ENCODE assay signal across 1 cellular context in genomic region chr4:157043131-157043530, GRCh38.
TF ChIP-seq lines count a peak whose summit lies in the region.

No MANE protein-coding gene starts in this region.

TF ChIP-seq in SK-N-SH treated with all-trans-retinoic acid at 6 μM for 48 hours, 23 proteins besides CTCF, POLR2A, EP300 and RAD21 (continued from another document):
- TF ChIP-seq ZNF565 (CRISPR knock-in tag; conservative IDR thresholded peaks at IDR 0.05; ENCODE audit: low read depth) (no peak), CSDC2 (CRISPR knock-in tag; IDR thresholded peaks at IDR 0.05) (no peak), ESRRG (CRISPR knock-in tag; IDR thresholded peaks at IDR 0.05) (no peak), ZFP30 (CRISPR knock-in tag; IDR thresholded peaks at IDR 0.05) (no peak), BACH2 (CRISPR knock-in tag; IDR thresholded peaks at IDR 0.05; ENCODE audit: borderline replicate concordance) (no peak), ZFP3 (CRISPR knock-in tag; IDR thresholded peaks at IDR 0.05) (no peak), TCF4 (CRISPR knock-in tag; IDR thresholded peaks at IDR 0.05; ENCODE audit: borderline replicate concordance) (no peak), ZC3H10 (CRISPR knock-in tag; IDR thresholded peaks at IDR 0.05) (no peak)
